ENCODE assay signal across 19 cellular contexts in the genomic region with DNA sequence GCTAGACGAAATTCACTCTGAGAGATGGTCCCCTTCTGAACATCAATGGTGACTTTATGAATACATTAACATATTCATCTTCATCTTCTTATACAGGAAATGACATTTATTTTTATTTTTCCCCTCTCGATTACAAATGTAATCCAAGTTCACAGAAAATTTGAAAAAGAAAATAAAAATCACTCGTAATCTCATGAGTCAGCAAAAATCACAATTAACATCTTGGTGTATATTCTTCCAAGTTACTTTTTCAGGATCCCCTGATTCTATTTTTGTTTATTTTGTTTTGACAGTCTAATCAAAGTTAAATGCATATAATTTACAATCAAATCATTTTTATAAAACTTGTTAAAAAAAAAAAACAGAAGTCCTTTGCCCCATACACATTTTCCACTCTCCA. TPM values are rescaled to one million over a fixed set of nuclear protein-coding genes. Genes with fewer than 3 reads are reported as not detected.
A peak's percentile ranks its signal among the peaks of the same experiment; 100 is the strongest.
DNase-seq lines count a peak whose midpoint lies in the region; ATAC-seq, FAIRE-seq and TF ChIP-seq lines count a peak whose summit lies in the region.
"Had no signal": no experiment of that assay in that cellular context is flagged by ENCODE, and none has a peak within 500 bp of the region (broad histone marks: within the 10 kb centered on the region; RNA-seq: fewer than 3 reads in every experiment).

No MANE protein-coding gene starts in this region.

- 93% methylated on average over 3 of the region's 3 CpGs for WGBS in HepG2 (ENCODE audit: low lambda C conversion rate)
- 61% methylated on average over 3 of the region's 3 CpGs for WGBS in right lobe of liver (ENCODE audit: insufficient coverage, low coverage, low lambda C conversion rate, missing lambda C conversion rate)

- FAIRE-seq in HepG2 (lab: Jason Lieb, UNC) = no peak
- FAIRE-seq in endometrium (lab: Jason Lieb, UNC) = peak; percentile 15
- FAIRE-seq: D721Med, RCC 7860 had no signal

- H3K27me3 ChIP-seq in HepG2 (ENCODE audit: control insufficient read depth in 1 of 2, insufficient read depth in 2 of 2, low read length in 2 of 2) = no peaks in the 10 kb centered on the region
- H3K27me3 ChIP-seq in right lobe of liver = no peaks in the 10 kb centered on the region
- H3K27me3 ChIP-seq: BLaER1 had no signal

- H4K20me1 ChIP-seq in HepG2 (ENCODE audit: insufficient read depth, low read length) = no peaks in the 10 kb centered on the region

- H3K9ac ChIP-seq in HepG2 (ENCODE audit: insufficient read depth, low read depth, low read length) = no peak overlapping the region
- H3K9ac ChIP-seq in SK-N-MC (ENCODE audit: insufficient read length) = no peak overlapping the region
- H3K9ac ChIP-seq: BLaER1 had no signal

- peaks cover 10 to 22% of the 10 kb centered on the region in 2 donors for H3K4me1 Mint-ChIP-seq in stimulated activated naive B cell treated with anti-CD40 and anti-IgM and Interleukin-4, amounts not matched to agents 10 μg/mL and 1 μg/mL and 100 μg/mL, for 72 hours
- H3K4me1 Mint-ChIP-seq in effector memory CD8-positive, alpha-beta T cell (ENCODE audit: low read depth in 2 of 2) = peaks cover 4 to 5% of the 10 kb centered on the region in 2 donors

- no peak for ATAC-seq in HepG2
- no peak for ATAC-seq in right lobe of liver
- ATAC-seq in stimulated activated naive B cell treated with anti-CD40 and anti-IgM and Interleukin-4, amounts not matched to agents 10 μg/mL and 1 μg/mL and 100 μg/mL, for 72 hours (replicated peaks) = no peak
- ATAC-seq in effector memory CD8-positive, alpha-beta T cell (replicated peaks) = no peak

- TF ChIP-seq EP300 in HepG2 (IDR thresholded peaks at IDR 0.05; ENCODE audit: low read depth in 2 of 2, low read length in 2 of 2) (no peak), HepG2 (CRISPR knock-in tag; IDR thresholded peaks at IDR 0.05; ENCODE audit: borderline replicate concordance) (no peak)

- no peaks in the 10 kb centered on the region for H3K4me1 ChIP-seq in HepG2 (ENCODE audit: insufficient read depth, low read length)
- no peaks in the 10 kb centered on the region for H3K4me1 ChIP-seq in right lobe of liver

- TF ChIP-seq RAD21 in HepG2 (CRISPR knock-in tag; IDR thresholded peaks at IDR 0.05) = no peak

- peaks cover 6% of the 10 kb centered on the region for H3K79me2 ChIP-seq in HepG2 (ENCODE audit: insufficient read depth, low read length)

- H3K4me3 ChIP-seq in HepG2 (replicated peaks in 1 of 3; ENCODE audit: insufficient read depth in 1 of 3, low read depth in 2 of 3, low read length in 3 of 3) = no peak overlapping the region
- no peak overlapping the region for H3K4me3 ChIP-seq in right lobe of liver
- no peak overlapping the region for H3K4me3 ChIP-seq in SK-N-MC
- H3K4me3 ChIP-seq: BLaER1 had no signal

- intact Hi-C loops in HepG2 (cut with micrococcal nuclease; ENCODE audit: unreplicated experiment) = loop anchor here (5.0 kb wide), 1 partner anchor 116 kb away; a partner anchor contains a TSS
- intact Hi-C loops in right lobe of liver (cut with DNase I) = no loop called here

- no peaks in the 10 kb centered on the region for H3K27me3 Mint-ChIP-seq in stimulated activated naive B cell treated with anti-CD40 and anti-IgM and Interleukin-4, amounts not matched to agents 10 μg/mL and 1 μg/mL and 100 μg/mL, for 72 hours
- H3K27me3 Mint-ChIP-seq in effector memory CD8-positive, alpha-beta T cell = no peaks in the 10 kb centered on the region

- peaks cover 0 to 18% of the 10 kb centered on the region in 2 experiments; a peak in 4 of 5 replicates for H3K36me3 ChIP-seq in HepG2 (replicated peaks in 1 of 2; ENCODE audit: control insufficient read depth in 1 of 2, insufficient read depth in 2 of 2, low read length in 2 of 2)
- no peaks in the 10 kb centered on the region for H3K36me3 ChIP-seq in right lobe of liver
- H3K36me3 ChIP-seq in SK-N-MC (ENCODE audit: insufficient read depth, low read length) = peaks cover 7% of the 10 kb centered on the region; the same call in 1 of the 2 replicates

- TF ChIP-seq POLR2A in HepG2 (IDR thresholded peaks at IDR 0.05; ENCODE audit: insufficient read depth in 1 of 2, low read depth in 2 of 2, low read length in 2 of 2) (no peak), right lobe of liver (IDR thresholded peaks at IDR 0.05) (no peak)

- no peak for DNase-seq in HepG2 (ENCODE audit: low spot score)
- DNase-seq in right lobe of liver = no peak
- no peak for DNase-seq in SK-N-MC (ENCODE audit: low read depth, low spot score)
- DNase-seq in stimulated activated naive B cell treated with anti-CD40 and anti-IgM and Interleukin-4, amounts not matched to agents 10 μg/mL and 1 μg/mL and 100 μg/mL, for 72 hours = no peak
- no peak for DNase-seq in effector memory CD8-positive, alpha-beta T cell
- no peak for DNase-seq in RKO (ENCODE audit: low spot score)
- no peak for DNase-seq in activated gamma-delta T cell (lab: John Stamatoyannopoulos, UW)
- DNase-seq: H7; NCI-H1105; NCI-H2081; NCI-H2171 treated with DMSO at 0.1 percent for 48 hours; NCI-H446 treated with DMSO at 0.1 percent for 48 hours; NCI-H748 treated with DMSO at 0.1 percent for 48 hours; NK-92 treated with Interleukin-12 subunit alpha and Interleukin-12 subunit beta, amount 100 ng/mL, for 24 hours; Right ventricle myocardium superior had no signal

- H3K27ac Mint-ChIP-seq in stimulated activated naive B cell treated with anti-CD40 and anti-IgM and Interleukin-4, amounts not matched to agents 10 μg/mL and 1 μg/mL and 100 μg/mL, for 72 hours = peak overlapping the region; percentile 14
- H3K27ac Mint-ChIP-seq in effector memory CD8-positive, alpha-beta T cell = no peak overlapping the region

- POLR2A ChIA-PET in HepG2 (lab: Yijun Ruan, JAX) = no interaction called here

- H3K36me3 Mint-ChIP-seq in stimulated activated naive B cell treated with anti-CD40 and anti-IgM and Interleukin-4, amounts not matched to agents 10 μg/mL and 1 μg/mL and 100 μg/mL, for 72 hours = peaks cover 24 to 28% of the 10 kb centered on the region in 2 donors
- H3K36me3 Mint-ChIP-seq in effector memory CD8-positive, alpha-beta T cell (ENCODE audit: insufficient read depth) = peaks cover 11% of the 10 kb centered on the region

- H3K27ac ChIP-seq in HepG2 (ENCODE audit: extremely low read length, insufficient read depth, low read length) (no peak overlapping the region), right lobe of liver (no peak overlapping the region), SK-N-MC (0 out of 2 replicates have a peak overlapping the region, but pooled peaks have one; percentile 19)
- H3K27ac ChIP-seq: BLaER1 had no signal

- no peak overlapping the region for H3K4me3 Mint-ChIP-seq in stimulated activated naive B cell treated with anti-CD40 and anti-IgM and Interleukin-4, amounts not matched to agents 10 μg/mL and 1 μg/mL and 100 μg/mL, for 72 hours
- H3K4me3 Mint-ChIP-seq in effector memory CD8-positive, alpha-beta T cell = no peak overlapping the region

- no peak overlapping the region for H3K4me2 ChIP-seq in HepG2 (ENCODE audit: low read depth, low read length)
- H3K4me2 ChIP-seq: BLaER1 had no signal

- CTCF ChIA-PET in HepG2 (lab: Yijun Ruan, JAX; ENCODE audit: low intra/inter-chr PET ratio, low total read pairs) = interaction anchor here (4.5 kb wide), 1 partner anchor 130 kb away, joined by 35 read pairs; no protein-coding TSS in a partner anchor

- TF ChIP-seq CTCF in HepG2 (CRISPR knock-in tag; IDR thresholded peaks at IDR 0.05) = no peak
- no peak for TF ChIP-seq CTCF in right lobe of liver (IDR thresholded peaks at IDR 0.05)

- in situ Hi-C loops in HepG2 (cut with HindIII; ENCODE audit: extremely low pct_ligation_motif_present, low pct_unique_long_range_greater_than_20kb) = loop anchor here (5.0 kb wide), 1 partner anchor 116 kb away; a partner anchor contains a TSS

- no TSS peak for BruUV-seq in HepG2 (replicated peaks; lab: Mats Ljungman, UMichigan)

- H3K9me3 Mint-ChIP-seq in stimulated activated naive B cell treated with anti-CD40 and anti-IgM and Interleukin-4, amounts not matched to agents 10 μg/mL and 1 μg/mL and 100 μg/mL, for 72 hours = no peaks in the 10 kb centered on the region
- H3K9me3 Mint-ChIP-seq in effector memory CD8-positive, alpha-beta T cell = no peaks in the 10 kb centered on the region

- H3K9me3 ChIP-seq in HepG2 (ENCODE audit: low read length) (no peaks in the 10 kb centered on the region), right lobe of liver (no peaks in the 10 kb centered on the region), SK-N-MC (ENCODE audit: low read depth, low read length) (no peaks in the 10 kb centered on the region)
- H3K9me3 ChIP-seq: BLaER1 had no signal

- H2AFZ ChIP-seq in HepG2 (ENCODE audit: low read length) = no peak overlapping the region

RNA-seq across cellular contexts. Expression of a gene that starts 27.6 kb away (rescaled TPM):
- total RNA-seq in HepG2 (2016; rRNA removed; fragmentation: Illumina TruSeq; extraction: Trizol) = 19.5 and 27.6 TPM in 2 replicates
- total RNA-seq in HepG2 (2016; cell fraction: cytosol; rRNA removed; fragmentation: Illumina TruSeq; extraction: Trizol; ENCODE audit: low read depth) = 12.4 and 15.0 TPM in 2 replicates
- 20.6 and 26.6 TPM in 2 replicates for total RNA-seq in HepG2 (2016; cell fraction: insoluble cytoplasmic fraction; rRNA removed; fragmentation: Illumina TruSeq; extraction: Trizol)
- 21.9 and 26.0 TPM in 2 replicates for total RNA-seq in HepG2 (2016; cell fraction: membrane; rRNA removed; fragmentation: Illumina TruSeq; extraction: Trizol)
- total RNA-seq in HepG2 (2016; cell fraction: nucleus; rRNA removed; fragmentation: Illumina TruSeq; extraction: Trizol) = 10.7 and 12.4 TPM in 2 replicates
- 5.7 and 8.6 TPM in 2 replicates for polyA plus RNA-seq in HepG2 (2011; rRNA removed)
- 4.2 and 5.6 TPM in 2 replicates for polyA plus RNA-seq in HepG2 (2011; cell fraction: cytosol; rRNA removed)
- polyA plus RNA-seq in HepG2 (2011; cell fraction: nucleus; rRNA removed) = 2.1 and 3.9 TPM in 2 replicates
- polyA plus RNA-seq in HepG2 (2012) = 12.9 and 18.1 TPM in 2 replicates
- polyA plus RNA-seq in HepG2 (2016; cell fraction: cytosol; fragmentation: Illumina TruSeq; extraction: Trizol; ENCODE audit: low read depth) = 8.5 and 11.4 TPM in 2 replicates
- 31.9 and 33.4 TPM in 2 replicates for polyA plus RNA-seq in HepG2 (2016; cell fraction: insoluble cytoplasmic fraction; fragmentation: Illumina TruSeq; extraction: Trizol; ENCODE audit: low read depth)
- polyA plus RNA-seq in HepG2 (2016; cell fraction: membrane; fragmentation: Illumina TruSeq; extraction: Trizol; ENCODE audit: low read depth) = 14.6 and 16.7 TPM in 2 replicates
- polyA plus RNA-seq in HepG2 (2016; cell fraction: nucleus; fragmentation: Illumina TruSeq; extraction: Trizol; ENCODE audit: insufficient read depth, low read depth) = 17.0 and 18.6 TPM in 2 replicates
- polyA minus RNA-seq in HepG2 (2011; rRNA and poly(A)+ RNA removed; ENCODE audit: low replicate concordance) = 3.1 and 4.3 TPM in 2 replicates
- 5.7 and 6.3 TPM in 2 replicates for polyA minus RNA-seq in HepG2 (2011; cell fraction: cytosol; rRNA and poly(A)+ RNA removed)
- polyA minus RNA-seq in HepG2 (2011; cell fraction: nucleus; rRNA and poly(A)+ RNA removed) = 10.3 and 11.4 TPM in 2 replicates
- 1 to 10 TPM; 5.5 to 9.8 (median 7.4) TPM for total RNA-seq in right lobe of liver

RNA-seq across cellular contexts. Expression of a gene that starts 55.2 kb away (rescaled TPM):
- total RNA-seq in HepG2 (2016; rRNA removed; fragmentation: Illumina TruSeq; extraction: Trizol) (0.13 and 0.18 TPM in 2 replicates), right lobe of liver (under 1 TPM; 0.06 to 0.44 (median 0.23) TPM)
- total RNA-seq in HepG2 (2016; cell fraction: cytosol; rRNA removed; fragmentation: Illumina TruSeq; extraction: Trizol; ENCODE audit: low read depth) = not detected in 2 replicates
- total RNA-seq in HepG2 (2016; cell fraction: insoluble cytoplasmic fraction; rRNA removed; fragmentation: Illumina TruSeq; extraction: Trizol) = 0.11 and 0.27 TPM in 2 replicates
- total RNA-seq in HepG2 (2016; cell fraction: membrane; rRNA removed; fragmentation: Illumina TruSeq; extraction: Trizol) = 0.03 and 0.19 TPM in 2 replicates
- 0.44 and 0.47 TPM in 2 replicates for total RNA-seq in HepG2 (2016; cell fraction: nucleus; rRNA removed; fragmentation: Illumina TruSeq; extraction: Trizol)
- polyA plus RNA-seq in HepG2 (2011; rRNA removed) = 0.04 TPM in 2 replicates
- polyA plus RNA-seq in HepG2 (2011; cell fraction: cytosol; rRNA removed) = 0.01 and 0.05 TPM in 2 replicates
- 0.07 and 0.08 TPM in 2 replicates for polyA plus RNA-seq in HepG2 (2011; cell fraction: nucleus; rRNA removed)
- 0.01 and 0.11 TPM in 2 replicates for polyA plus RNA-seq in HepG2 (2012)
- polyA plus RNA-seq in HepG2 (2016; cell fraction: cytosol; fragmentation: Illumina TruSeq; extraction: Trizol; ENCODE audit: low read depth) = 0.01 TPM in 1 of 2 replicates, not detected in the other
- polyA plus RNA-seq in HepG2 (2016; cell fraction: insoluble cytoplasmic fraction; fragmentation: Illumina TruSeq; extraction: Trizol; ENCODE audit: low read depth) = 0.04 and 0.07 TPM in 2 replicates
- polyA plus RNA-seq in HepG2 (2016; cell fraction: membrane; fragmentation: Illumina TruSeq; extraction: Trizol; ENCODE audit: low read depth) = 0.15 TPM in 1 of 2 replicates, not detected in the other
- not detected in 2 replicates for polyA plus RNA-seq in HepG2 (2016; cell fraction: nucleus; fragmentation: Illumina TruSeq; extraction: Trizol; ENCODE audit: insufficient read depth, low read depth)
- 1.0 and 2.2 TPM in 2 replicates for polyA minus RNA-seq in HepG2 (2011; rRNA and poly(A)+ RNA removed; ENCODE audit: low replicate concordance)
- not detected in 2 replicates for polyA minus RNA-seq in HepG2 (2011; cell fraction: cytosol; rRNA and poly(A)+ RNA removed)
- 0.99 and 1.0 TPM in 2 replicates for polyA minus RNA-seq in HepG2 (2011; cell fraction: nucleus; rRNA and poly(A)+ RNA removed)
